Comparison of ENCODE assay signal across 8 cellular contexts in the genomic region with DNA sequence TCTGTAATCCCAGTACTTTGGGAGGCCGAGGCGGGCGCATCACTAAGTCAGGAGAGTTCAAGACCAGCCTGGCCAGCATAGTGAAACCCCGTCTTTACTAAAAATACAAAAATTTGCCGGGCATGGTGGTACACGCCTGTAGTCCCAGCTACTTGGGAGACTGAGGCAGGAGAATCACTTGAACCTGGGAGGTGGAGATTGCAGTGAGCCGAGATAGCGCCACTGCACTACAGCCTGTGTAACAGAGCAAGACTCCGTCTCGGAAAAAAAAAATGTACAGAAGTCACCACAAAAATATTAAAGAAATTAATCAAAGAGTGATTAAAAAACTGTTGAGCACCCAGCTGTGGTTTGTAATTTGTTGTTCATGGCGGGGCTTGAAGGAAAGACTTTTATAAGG. TPM values are rescaled to one million over a fixed set of nuclear protein-coding genes. Genes with fewer than 3 reads are reported as not detected.
A peak's percentile ranks its signal among the peaks of the same experiment; 100 is the strongest.
DNase-seq lines count a peak whose midpoint lies in the region; ATAC-seq, FAIRE-seq and TF ChIP-seq lines count a peak whose summit lies in the region.
"Not testable (repeated sequence)": the region's sequence is repeated elsewhere in the genome, so short reads cannot be mapped to it uniquely, and the experiment has no call there.

No MANE protein-coding gene starts in this region.

- H3K79me2 ChIP-seq in ACC112 (ENCODE audit: control insufficient read depth, insufficient read depth, low read length, unreplicated experiment): peaks cover 46% of the 10 kb centered on the region
- H3K79me2 ChIP-seq in GM23338 (replicated peaks; ENCODE audit: insufficient read depth): peaks cover 52% of the 10 kb centered on the region
- peaks cover 18% of the 10 kb centered on the region for H3K79me2 ChIP-seq in PC-9 (ENCODE audit: low read depth)

- H3K4me1 ChIP-seq in ACC112 (ENCODE audit: control insufficient read depth, insufficient read depth, low read length, unreplicated experiment) (peaks cover 24% of the 10 kb centered on the region), GM23338 (ENCODE audit: insufficient read depth) (peaks cover 30% of the 10 kb centered on the region), PC-9 (replicated peaks; ENCODE audit: insufficient read depth) (peaks cover 24% of the 10 kb centered on the region)
- H3K4me1 ChIP-seq in muscle layer of colon (ENCODE audit: insufficient read depth, low read length); small intestine (ENCODE audit: control insufficient read depth in 2 of 2, insufficient read depth in 1 of 2, low read depth in 1 of 2, low read length in 1 of 2): not testable (repeated sequence)

- BruUV-seq in PC-9 (replicated peaks; lab: Mats Ljungman, UMichigan): not testable (repeated sequence)

- H3K4me1 Mint-ChIP-seq in GM23338: peaks cover 16% of the 10 kb centered on the region; the same call in 2 of the 3 replicates
- peaks cover 25% of the 10 kb centered on the region for H3K4me1 Mint-ChIP-seq in activated T-helper 17 cell treated with anti-CD3 and anti-CD28 coated beads, Interleukin-2, amount 50 U/mL, for 72 hours
- H3K4me1 Mint-ChIP-seq in dendritic cell treated with granulocyte-macrophage colony-stimulating factor and Interleukin-4, amounts not matched to agents 40 ng/mL and 50 ng/mL, for 4 days (ENCODE audit: low read depth): peaks cover 24% of the 10 kb centered on the region

- H3K4me3 Mint-ChIP-seq in GM23338: peak overlapping the region; percentile 99
- peak overlapping the region; percentile 99 for H3K4me3 Mint-ChIP-seq in activated T-helper 17 cell treated with anti-CD3 and anti-CD28 coated beads, Interleukin-2, amount 50 U/mL, for 72 hours
- peak overlapping the region; percentile 94 for H3K4me3 Mint-ChIP-seq in dendritic cell treated with granulocyte-macrophage colony-stimulating factor and Interleukin-4, amounts not matched to agents 40 ng/mL and 50 ng/mL, for 4 days

- H2AFZ ChIP-seq in ACC112 (ENCODE audit: low read length, unreplicated experiment): not testable (repeated sequence)
- peak overlapping the region; percentile 80 for H2AFZ ChIP-seq in GM23338
- peak overlapping the region; percentile 91 for H2AFZ ChIP-seq in PC-9

- TF ChIP-seq CTCF in GM23338 (conservative IDR thresholded peaks at IDR 0.05; ENCODE audit: low read depth in 2 of 2); PC-9 (conservative IDR thresholded peaks at IDR 0.05): not testable (repeated sequence)

- H3K9me3 ChIP-seq in PC-9 (ENCODE audit: insufficient read depth, low read depth); muscle layer of colon (ENCODE audit: low read length); small intestine (ENCODE audit: control insufficient read depth, low read depth): not testable (repeated sequence)

- not testable (repeated sequence) for H3F3A ChIP-seq in GM23338 (replicated peaks; ENCODE audit: low read depth); PC-9 (ENCODE audit: insufficient read depth, low read depth)

- POLR2A ChIA-PET in PC-9 (lab: Charles Lee; ENCODE audit: unreplicated experiment): not testable (repeated sequence)

- not testable (repeated sequence) for H3K9me3 Mint-ChIP-seq in GM23338; activated T-helper 17 cell treated with anti-CD3 and anti-CD28 coated beads, Interleukin-2, amount 50 U/mL, for 72 hours; dendritic cell treated with granulocyte-macrophage colony-stimulating factor and Interleukin-4, amounts not matched to agents 40 ng/mL and 50 ng/mL, for 4 days

- FAIRE-seq in small intestine (lab: Jason Lieb, UNC): not testable (repeated sequence)

- H3K4me3 ChIP-seq in ACC112 (ENCODE audit: low read depth, low read length) (peak overlapping the region; percentile 90), GM23338 (peak overlapping the region; percentile 91), PC-9 (peak overlapping the region; percentile 87), muscle layer of colon (ENCODE audit: low read depth in 1 of 2, low read length in 2 of 2) (peak overlapping the region; percentile 76 to 95), small intestine (ENCODE audit: low read depth in 1 of 2, low read length in 2 of 2) (peak overlapping the region; percentile 55 to 89)

- not testable (repeated sequence) for DNase-seq in GM23338 (ENCODE audit: low spot score); PC-9; left ventricle myocardium superior; small intestine

- H3K9ac ChIP-seq in muscle layer of colon (ENCODE audit: low read length): peak overlapping the region; percentile 76

- WGBS in small intestine, 3 donors: 5 to 18% (median 15%) methylated on average over 11 of the region's 11 CpGs

- CTCF ChIA-PET in PC-9 (lab: Charles Lee): not testable (repeated sequence)

- H3K4me2 ChIP-seq in GM23338 (peak overlapping the region; percentile 96), PC-9 (peak overlapping the region; percentile 85)

- H3K36me3 ChIP-seq in ACC112 (ENCODE audit: insufficient read depth, low read length); GM23338 (ENCODE audit: insufficient read depth); muscle layer of colon (ENCODE audit: insufficient read depth, low read length); small intestine (ENCODE audit: control insufficient read depth in 2 of 2, insufficient read depth in 2 of 2, low read length in 2 of 2): not testable (repeated sequence)
- peaks cover 13% of the 10 kb centered on the region for H3K36me3 ChIP-seq in PC-9 (ENCODE audit: low read depth)

- not testable (repeated sequence) for H3K27me3 ChIP-seq in ACC112 (ENCODE audit: insufficient read depth, low read length); GM23338 (ENCODE audit: insufficient read depth); PC-9 (ENCODE audit: insufficient read depth, low read depth); muscle layer of colon (ENCODE audit: control insufficient read depth in 1 of 2, insufficient read depth in 2 of 2, low read length in 2 of 2); small intestine (ENCODE audit: control insufficient read depth in 2 of 2, insufficient read depth in 2 of 2, low read length in 2 of 2)

- H3K27ac ChIP-seq in ACC112 (ENCODE audit: low read depth, low read length) (peak overlapping the region; percentile 74), GM23338 (ENCODE audit: low read depth) (peak overlapping the region; percentile 79; the same call in 1 of the 2 replicates), muscle layer of colon (ENCODE audit: low read depth, low read length) (peak overlapping the region; percentile 83), small intestine (ENCODE audit: low read depth in 1 of 2, low read length in 1 of 2) (peak overlapping the region in 1 of 2 donors; percentile 88)
- not testable (repeated sequence) for H3K27ac ChIP-seq in PC-9

- peak overlapping the region; percentile 96 for H3K27ac Mint-ChIP-seq in GM23338
- peak overlapping the region; percentile 100 for H3K27ac Mint-ChIP-seq in activated T-helper 17 cell treated with anti-CD3 and anti-CD28 coated beads, Interleukin-2, amount 50 U/mL, for 72 hours
- H3K27ac Mint-ChIP-seq in dendritic cell treated with granulocyte-macrophage colony-stimulating factor and Interleukin-4, amounts not matched to agents 40 ng/mL and 50 ng/mL, for 4 days: peak overlapping the region; percentile 99

- H3K36me3 Mint-ChIP-seq in GM23338 (ENCODE audit: low read depth): peaks cover 44% of the 10 kb centered on the region
- peaks cover 55% of the 10 kb centered on the region for H3K36me3 Mint-ChIP-seq in activated T-helper 17 cell treated with anti-CD3 and anti-CD28 coated beads, Interleukin-2, amount 50 U/mL, for 72 hours (ENCODE audit: low read depth)
- H3K36me3 Mint-ChIP-seq in dendritic cell treated with granulocyte-macrophage colony-stimulating factor and Interleukin-4, amounts not matched to agents 40 ng/mL and 50 ng/mL, for 4 days (ENCODE audit: low read depth): peaks cover 54% of the 10 kb centered on the region

- H4K20me1 ChIP-seq in GM23338 (replicated peaks; ENCODE audit: insufficient read depth): peaks cover 10% of the 10 kb centered on the region; the same call in 1 of the 2 replicates
- not testable (repeated sequence) for H4K20me1 ChIP-seq in PC-9 (ENCODE audit: insufficient read depth)

- intact Hi-C loops in PC-9 (cut with micrococcal nuclease; ENCODE audit: unreplicated experiment): loop anchor here (5.0 kb wide), 1 partner anchor 121 kb away; the partner anchor contains the start of gene ZNF431
- intact Hi-C loops in dendritic cell treated with granulocyte-macrophage colony-stimulating factor and Interleukin-4, amounts not matched to agents 40 ng/mL and 50 ng/mL, for 4 days (cut with micrococcal nuclease): loop anchor here (10.0 kb wide), 2 partner anchors 124 to 304 kb away; partner anchors contain the start of genes ZNF431 and ZNF708
- intact Hi-C loops in left ventricle myocardium superior (cut with micrococcal nuclease): not testable (repeated sequence)

- peaks cover 18% of the 10 kb centered on the region for H3K27me3 Mint-ChIP-seq in GM23338 (ENCODE audit: insufficient read depth, low read depth, poor library complexity)
- not testable (repeated sequence) for H3K27me3 Mint-ChIP-seq in activated T-helper 17 cell treated with anti-CD3 and anti-CD28 coated beads, Interleukin-2, amount 50 U/mL, for 72 hours; dendritic cell treated with granulocyte-macrophage colony-stimulating factor and Interleukin-4, amounts not matched to agents 40 ng/mL and 50 ng/mL, for 4 days

- not testable (repeated sequence) for H3K9me2 ChIP-seq in GM23338 (ENCODE audit: insufficient read depth); PC-9 (ENCODE audit: insufficient read depth)

- ATAC-seq in GM23338; activated T-helper 17 cell treated with anti-CD3 and anti-CD28 coated beads, Interleukin-2, amount 50 U/mL, for 72 hours (replicated peaks): not testable (repeated sequence)
- ATAC-seq in left ventricle myocardium superior: peak; percentile 2

RNA-seq across cellular contexts. Expression of gene ZNF430, which starts 0.8 kb away (rescaled TPM):
- total RNA-seq in GM23338 (2014; rRNA removed; shearing (Covaris generic)): 14.3 and 20.0 TPM in 2 replicates
- 9.6 and 13.1 TPM in 2 replicates for polyA plus RNA-seq in GM23338 (2016; fragmentation: Nextera tagmentation; extraction: Ambion mirVana)
- total RNA-seq in PC-9 (2021): 7.4 and 8.2 TPM in 2 replicates
- 10 to 100 TPM; 20.6 to 27.8 TPM for total RNA-seq in activated T-helper 17 cell treated with anti-CD3 and anti-CD28 coated beads, Interleukin-2, amount 50 U/mL, for 72 hours
- 3.3 TPM for total RNA-seq in left ventricle myocardium superior
- polyA plus RNA-seq in small intestine: 1 to 10 TPM; 1.6 to 2.8 (median 2.7) TPM
